Comparison of ENCODE assay signal across 15 cellular contexts in genomic region chr5:31730139-31730538, GRCh38.
DNase-seq lines count a peak whose midpoint lies in the region; TF ChIP-seq lines count a peak whose summit lies in the region.
"Had no signal": no experiment of that assay in that cellular context is flagged by ENCODE, and none has a peak within 500 bp of the region (broad histone marks: within the 10 kb centered on the region; RNA-seq: fewer than 3 reads in every experiment).

No MANE protein-coding gene starts in this region.

- H3K18ac ChIP-seq in mesenchymal stem cell (ENCODE audit: low read depth in 1 of 2, low read length in 2 of 2) = no peak overlapping the region

- H2AK5ac ChIP-seq in mesenchymal stem cell (ENCODE audit: low read length, severe bottlenecking) = no peak overlapping the region

- H4K8ac ChIP-seq in mesenchymal stem cell (ENCODE audit: low read length) = no peak overlapping the region

- no peak overlapping the region for H2BK5ac ChIP-seq in mesenchymal stem cell (ENCODE audit: low read depth, low read length, poor library complexity, severe bottlenecking)

- no peak overlapping the region for H3K4me3 ChIP-seq in HUES48 (ENCODE audit: low read depth, low read length)
- H3K4me3 ChIP-seq in mesenchymal stem cell (ENCODE audit: insufficient read depth in 1 of 2, low read depth in 1 of 2, low read length in 2 of 2) = no peak overlapping the region
- no peak overlapping the region for H3K4me3 ChIP-seq in spleen
- H3K4me3 ChIP-seq in colonic mucosa = no peak overlapping the region

- H3K23ac ChIP-seq in mesenchymal stem cell (ENCODE audit: low read length in 2 of 2) = no peak overlapping the region

- no peaks in the 10 kb centered on the region for H3K79me1 ChIP-seq in mesenchymal stem cell (replicated peaks; ENCODE audit: low read length, poor library complexity, severe bottlenecking)

- H3K9me3 ChIP-seq in HUES48 (ENCODE audit: control insufficient read depth, insufficient read depth, low read length) = no peaks in the 10 kb centered on the region
- no peaks in the 10 kb centered on the region for H3K9me3 ChIP-seq in mesenchymal stem cell (ENCODE audit: control insufficient read depth, low read length)
- H3K9me3 ChIP-seq in spleen = no peaks in the 10 kb centered on the region
- no peaks in the 10 kb centered on the region for H3K9me3 ChIP-seq in colonic mucosa

- H2BK120ac ChIP-seq in mesenchymal stem cell (ENCODE audit: low read depth, low read length) = no peak overlapping the region

- no peak overlapping the region for H2BK15ac ChIP-seq in mesenchymal stem cell (ENCODE audit: low read depth, poor library complexity, severe bottlenecking)

- H3K4me1 ChIP-seq in HUES48 (ENCODE audit: control insufficient read depth, insufficient read depth, low read length) = peaks cover 31% of the 10 kb centered on the region
- H3K4me1 ChIP-seq in mesenchymal stem cell (ENCODE audit: control insufficient read depth, insufficient read depth, low read depth, low read length) = no peaks in the 10 kb centered on the region
- no peaks in the 10 kb centered on the region for H3K4me1 ChIP-seq in spleen
- no peaks in the 10 kb centered on the region for H3K4me1 ChIP-seq in colonic mucosa

- TF ChIP-seq POLR2A in spleen (IDR thresholded peaks at IDR 0.05) = no peak

- H3K27me3 ChIP-seq in HUES48 (ENCODE audit: control insufficient read depth, insufficient read depth, low read length) (no peaks in the 10 kb centered on the region), mesenchymal stem cell (ENCODE audit: control insufficient read depth in 1 of 2, insufficient read depth in 1 of 2, low read length in 2 of 2) (peaks cover 0 to 13% of the 10 kb centered on the region in 2 experiments), spleen (replicated peaks in 1 of 7) (no peaks in the 10 kb centered on the region), colonic mucosa (no peaks in the 10 kb centered on the region)

- H4K91ac ChIP-seq in mesenchymal stem cell (ENCODE audit: low read length) = no peak overlapping the region

- H2BK12ac ChIP-seq in mesenchymal stem cell (ENCODE audit: low read length in 2 of 2) = no peak overlapping the region

- H3K14ac ChIP-seq in mesenchymal stem cell (ENCODE audit: low read length in 2 of 2) = no peak overlapping the region

- H3K4ac ChIP-seq in mesenchymal stem cell (ENCODE audit: low read depth in 1 of 2, low read length in 2 of 2) = no peak overlapping the region

- H3K9ac ChIP-seq in HUES48 (ENCODE audit: low read depth, low read length) (peak overlapping the region; percentile 38; the same call in 1 of the 2 replicates), mesenchymal stem cell (ENCODE audit: low read length) (no peak overlapping the region), colonic mucosa (ENCODE audit: low read depth in 2 of 2, low read length in 2 of 2) (no peak overlapping the region)

- DNase-seq in H4 (ENCODE audit: low spot score) (peak; percentile 14), SHP77 (lab: John Stamatoyannopoulos, UW) (peak; percentile 60 to 73), mesenchymal stem cell (peak; percentile 3), NCI-H2107 treated with DMSO at 0.1 percent for 48 hours (lab: John Stamatoyannopoulos, UW; ENCODE audit: unreplicated experiment) (no peak), spleen (no peak), colonic mucosa (no peak)
- DNase-seq: Calu3; CD4-positive, alpha-beta T cell; DMS79 treated with DMSO at 0.1 percent for 48 hours; NCI-H1048; NCI-H146; NCI-H2081 treated with DMSO at 0.1 percent for 48 hours; NCI-H446; NCI-H748 treated with DMSO at 0.1 percent for 48 hours had no signal

- H3K27ac ChIP-seq in HUES48 (ENCODE audit: low read depth, low read length) (peak overlapping the region; percentile 85), mesenchymal stem cell (ENCODE audit: low read length, poor library complexity, severe bottlenecking) (no peak overlapping the region), spleen (no peak overlapping the region), colonic mucosa (no peak overlapping the region)

- intact Hi-C loops in spleen (cut with DNase I; ENCODE audit: low total_unique reads) = no loop called here
- intact Hi-C loops in colonic mucosa (cut with DNase I) = loop anchor here (2.0 kb wide), 1 partner anchor 35 kb away; no protein-coding TSS in a partner anchor

- no peak overlapping the region for H2AFZ ChIP-seq in mesenchymal stem cell (ENCODE audit: low read depth, low read length)

- H3K4me2 ChIP-seq in mesenchymal stem cell (ENCODE audit: low read length, poor library complexity, severe bottlenecking) = no peak overlapping the region

- H3K36me3 ChIP-seq in HUES48 (ENCODE audit: control insufficient read depth, insufficient read depth, low read length) (no peaks in the 10 kb centered on the region), mesenchymal stem cell (ENCODE audit: control insufficient read depth in 1 of 2, insufficient read depth in 2 of 2, low read depth in 1 of 2, low read length in 2 of 2) (no peaks in the 10 kb centered on the region), spleen (no peaks in the 10 kb centered on the region), colonic mucosa (no peaks in the 10 kb centered on the region)

- TF ChIP-seq CTCF in spleen (IDR thresholded peaks at IDR 0.05 in 8 of 11, conservative IDR thresholded peaks at IDR 0.05 in 3 of 11) = no peak
- TF ChIP-seq CTCF in colonic mucosa (IDR thresholded peaks at IDR 0.05) = no peak

- WGBS in mesenchymal stem cell = 75% methylated on average over 1 of the region's 3 CpGs
- 79 to 96% (median 91%) methylated on average over 3 of the region's 3 CpGs for WGBS in spleen, 5 donors

Comparison
In these comparisons a context has a peak if more than half of its experiments do, and no peak if none do; other contexts are left out.
1. DNase-seq: peak in H4 (single experiment), SHP77 (2 of 2) and mesenchymal stem cell (single experiment); none in NCI-H2107 treated with DMSO at 0.1 percent for 48 hours (single experiment), spleen (single experiment) and colonic mucosa (single experiment).